In the genomic region with DNA sequence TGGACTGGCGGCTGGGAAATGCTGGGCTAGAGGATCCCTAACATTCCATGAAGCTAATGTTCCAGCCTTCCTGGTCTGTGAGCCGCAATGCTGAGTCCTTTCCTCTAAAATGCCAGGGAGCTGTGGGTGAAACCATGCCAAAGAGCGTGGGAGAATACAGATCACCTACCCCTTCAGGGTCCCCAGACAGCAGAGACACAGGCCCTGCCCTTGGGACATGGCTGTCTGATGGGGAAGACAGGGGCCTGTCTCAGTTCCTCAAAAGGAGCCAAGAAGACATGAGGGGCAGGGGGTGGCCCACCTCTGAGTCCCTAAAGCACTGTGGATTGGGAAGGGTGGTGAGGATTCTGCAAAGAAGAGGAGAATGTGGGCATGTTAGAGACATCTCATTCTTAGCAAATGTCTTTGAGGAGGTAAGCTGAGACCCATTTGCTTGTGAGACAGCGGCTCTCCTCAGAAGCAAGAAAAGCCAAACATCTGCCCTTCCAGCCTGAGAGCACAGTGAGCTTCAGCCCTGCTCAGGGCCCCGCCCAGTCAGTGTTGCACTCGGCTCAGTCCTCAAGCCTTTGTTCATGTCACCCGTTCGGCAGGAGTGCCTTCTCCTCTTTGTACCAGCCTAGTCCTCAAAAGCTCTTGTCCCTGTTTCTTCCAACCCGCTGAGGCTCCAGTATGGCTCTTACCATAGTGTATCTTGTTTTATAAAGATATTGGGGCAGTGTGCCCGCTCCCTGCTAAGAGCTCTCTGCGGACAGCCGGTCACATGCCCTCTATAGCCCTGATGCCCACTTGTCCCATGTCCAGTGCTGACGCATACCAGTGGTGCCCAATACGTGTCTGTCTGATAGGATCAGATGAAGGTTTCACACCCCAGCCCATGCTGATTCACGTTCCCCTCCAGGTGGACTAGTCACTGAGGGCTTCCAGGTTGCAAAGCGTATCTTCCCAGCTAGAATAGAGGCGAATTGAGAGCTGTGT, we compare ENCODE assay signal across 29 cellular contexts.
"Had no signal": no experiment of that assay in that cellular context is flagged by ENCODE, and none has a peak within 500 bp of the region (broad histone marks: within the 10 kb centered on the region; RNA-seq: fewer than 3 reads in every experiment).

No MANE protein-coding gene starts in this region.

- FAIRE-seq: colon, keratinocyte, small intestine, urothelium cell line had no signal

- H3K27me3 ChIP-seq: hepatocyte, ovary, sigmoid colon, testis, transverse colon had no signal

- ATAC-seq: gastroesophageal sphincter, left cardiac atrium, left ventricle myocardium superior had no signal

- H3K4me2 ChIP-seq: hepatocyte had no signal

- H3K9me3 ChIP-seq: gastroesophageal sphincter, ovary, prostate gland, sigmoid colon, testis, transverse colon had no signal

- DNase-seq: activated CD4-positive, alpha-beta memory T cell treated with anti-CD3 and anti-CD28 coated beads for 36 hours; activated CD4-positive, alpha-beta T cell treated with anti-CD3 and anti-CD28 coated beads, Interleukin-2, amount 10 ng/mL, durations not matched to agents 24 days and 14 days; activated CD4-positive, CD25-positive, alpha-beta regulatory T cell treated with anti-CD3 and anti-CD28 coated beads, Interleukin-2, amount 50 U/mL, for 72 hours; activated CD8-positive, alpha-beta memory T cell treated with anti-CD3 and anti-CD28 coated beads, Interleukin-2, amount 50 U/mL, for 4 hours; activated gamma-delta T cell; activated naive CD4-positive, alpha-beta T cell treated with anti-CD3 and anti-CD28 coated beads, Interleukin-2, amount 10 ng/mL, durations not matched to agents 7 days and 5 days; activated T-cell treated with anti-CD3 and anti-CD28 coated beads, Interleukin-2, amount 50 U/mL, for 24 hours; amniotic stem cell; central memory CD4-positive, alpha-beta T cell; effector CD8-positive, alpha-beta T cell; left cardiac atrium; left ventricle myocardium superior; ovary; retina; sigmoid colon; small intestine; stimulated activated CD4-positive, alpha-beta T cell treated with anti-CD3 and anti-CD28 coated beads, Interleukin-1b, Interleukin-23, amount 100 ng/mL, for 48 hours; stimulated activated CD4-positive, alpha-beta T cell treated with anti-CD3 and anti-CD28 coated beads, Interleukin-4, amount 100 ng/mL, for 4 hours; stimulated activated CD8-positive, alpha-beta memory T cell treated with anti-CD3 and anti-CD28 coated beads, Interleukin-4, amount 100 ng/mL, for 48 hours; stimulated activated naive B cell treated with anti-CD40 and anti-IgM and Interleukin-4, amounts not matched to agents 10 μg/mL and 1 μg/mL and 100 μg/mL, for 72 hours; T1000; testis; transverse colon had no signal

- H3K79me2 ChIP-seq: hepatocyte had no signal

- H3K4me1 ChIP-seq: gastroesophageal sphincter, prostate gland, transverse colon had no signal

- H3K27ac ChIP-seq: gastroesophageal sphincter, hepatocyte, ovary, prostate gland, sigmoid colon, testis, transverse colon had no signal

- H2AFZ ChIP-seq: hepatocyte had no signal

- H3K4me3 ChIP-seq: gastroesophageal sphincter, hepatocyte, ovary, prostate gland, sigmoid colon, testis, transverse colon had no signal

- H3K36me3 ChIP-seq: gastroesophageal sphincter, ovary, prostate gland, sigmoid colon, transverse colon had no signal
